In the genomic region with DNA sequence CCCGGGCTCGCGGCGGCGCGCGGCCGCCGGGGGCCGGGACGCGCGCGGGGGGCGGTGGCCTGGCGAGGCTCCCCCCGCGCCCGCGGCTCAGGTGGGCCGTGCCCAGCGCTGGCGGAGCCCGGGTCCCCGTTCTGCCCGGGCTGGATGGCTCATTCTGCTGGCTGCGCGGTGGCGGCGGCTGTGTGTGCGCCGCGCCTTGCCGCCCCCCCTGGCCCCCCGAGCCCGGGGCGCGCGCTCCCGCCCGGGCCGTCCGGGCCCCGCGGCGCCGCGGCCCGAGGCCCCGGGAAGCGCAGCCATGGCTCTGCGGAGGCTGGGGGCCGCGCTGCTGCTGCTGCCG, we compare ENCODE assay signal across 8 cellular contexts. TPM values are rescaled to one million over a fixed set of nuclear protein-coding genes. Genes with fewer than 3 reads are reported as not detected.
DNase-seq lines count a peak whose midpoint lies in the region; ATAC-seq and TF ChIP-seq lines count a peak whose summit lies in the region.

A gene (plus strand): TSS at position 152 of the 337 bp plus-strand sequence. CDS start 144 bp downstream, at position 296.

- intact Hi-C loops in thyroid gland (cut with DNase I) = no loop called here

- H3K9me3 ChIP-seq in HEK293 (ENCODE audit: control insufficient read depth, insufficient read depth, low read depth, low read length) = no peaks in the 10 kb centered on the region
- H3K9me3 ChIP-seq in thyroid gland = no peaks in the 10 kb centered on the region

- whole genome bisulfite sequencing in thyroid gland, 2 donors = 2% methylated on average over 10 of the region's 55 CpGs; no CpG with 5 or more reads in 1 of the 2 donors

- DNase-seq in T-cell = peak in 2 of 34 experiments; percentile 15
- no peak for DNase-seq in effector memory CD8-positive, alpha-beta T cell
- peak; percentile 37 for DNase-seq in midbrain (lab: John Stamatoyannopoulos, UW)
- peak; percentile 61 to 64 for DNase-seq in thyroid gland

- H3K36me3 ChIP-seq in HEK293 (ENCODE audit: control insufficient read depth in 2 of 2, insufficient read depth in 1 of 2, low read length in 2 of 2) = peaks cover 0 to 3% of the 10 kb centered on the region in 2 experiments; a peak in 1 of 3 replicates
- H3K36me3 ChIP-seq in thyroid gland = no peaks in the 10 kb centered on the region

- peak within 1 kb of the TSS; percentile 45 for H3K4me3 ChIP-seq in HEK293 (ENCODE audit: low read depth, low read length)
- peak within 1 kb of the TSS in 2 of 3 donors; percentile 39 to 54 for H3K4me3 ChIP-seq in thyroid gland (replicated peaks in 1 of 3)

- no peaks in the 10 kb centered on the region for H3K36me3 Mint-ChIP-seq in T-cell
- H3K36me3 Mint-ChIP-seq in effector memory CD8-positive, alpha-beta T cell (ENCODE audit: insufficient read depth) = no peaks in the 10 kb centered on the region

- H3K27ac ChIP-seq in C4-2B (peak within 1 kb of the TSS; percentile 40), HEK293 (ENCODE audit: extremely low read depth, low read depth, low read length) (peak within 1 kb of the TSS; percentile 90), thyroid gland (no peak within 1 kb of the TSS)

- no peaks in the 10 kb centered on the region for H3K9me3 Mint-ChIP-seq in T-cell
- H3K9me3 Mint-ChIP-seq in effector memory CD8-positive, alpha-beta T cell = no peaks in the 10 kb centered on the region

- peak within 1 kb of the TSS; percentile 65 to 76 (median 67) for H3K4me3 Mint-ChIP-seq in T-cell
- peak within 1 kb of the TSS; percentile 71 to 77 for H3K4me3 Mint-ChIP-seq in effector memory CD8-positive, alpha-beta T cell

- H3K4me1 ChIP-seq in HEK293 (ENCODE audit: control insufficient read depth, insufficient read depth, low read length) = peaks cover 2% of the 10 kb centered on the region; the same call in 1 of the 2 replicates
- peaks cover 4 to 14% of the 10 kb centered on the region in 2 donors for H3K4me1 ChIP-seq in thyroid gland

- H3K27ac Mint-ChIP-seq in T-cell = no peak within 1 kb of the TSS
- H3K27ac Mint-ChIP-seq in effector memory CD8-positive, alpha-beta T cell = no peak within 1 kb of the TSS

- H3K27me3 Mint-ChIP-seq in T-cell = peaks cover 57 to 64% of the 10 kb centered on the region in 2 donors
- peaks cover 62 to 77% of the 10 kb centered on the region in 2 donors for H3K27me3 Mint-ChIP-seq in effector memory CD8-positive, alpha-beta T cell

- ATAC-seq in T-cell (replicated peaks in 1 of 4) (peak; percentile 33 to 61 (median 49)), GM21737 (IDR thresholded peaks at IDR 0.05; ENCODE audit: unreplicated experiment) (no peak), GM21619 (IDR thresholded peaks at IDR 0.05; ENCODE audit: unreplicated experiment) (no peak)
- peak; percentile 55 for ATAC-seq in effector memory CD8-positive, alpha-beta T cell (replicated peaks)

- POLR2A ChIA-PET in HEK293 (lab: Yijun Ruan, JAX) = no interaction called here
- POLR2A ChIA-PET in T-cell (lab: Charles Lee) = no interaction called here

- peaks cover 0 to 16% (median 7%) of the 10 kb centered on the region in 3 donors for H3K4me1 Mint-ChIP-seq in T-cell
- H3K4me1 Mint-ChIP-seq in effector memory CD8-positive, alpha-beta T cell (ENCODE audit: low read depth in 2 of 2) = peaks cover 0 to 5% of the 10 kb centered on the region in 2 donors

- CTCF ChIA-PET in HEK293 (lab: Yijun Ruan, JAX) = no interaction called here
- CTCF ChIA-PET in T-cell (lab: Charles Lee) = no interaction called here

- peak in 1 of 2 donors; percentile 62 for TF ChIP-seq POLR2A in thyroid gland (IDR thresholded peaks at IDR 0.05)

- H3K27me3 ChIP-seq in thyroid gland = no peaks in the 10 kb centered on the region

- TF ChIP-seq CTCF in C4-2B (conservative IDR thresholded peaks at IDR 0.05) = no peak
- no peak for TF ChIP-seq CTCF in HEK293 (tag by site-specific recombination; IDR thresholded peaks at IDR 0.05)
- TF ChIP-seq CTCF in thyroid gland (IDR thresholded peaks at IDR 0.05) = no peak

TF ChIP-seq in HEK293, 187 proteins besides CTCF, POLR2A, EP300 and RAD21:
- TF ChIP-seq ZNF214 (tag by site-specific recombination; IDR thresholded peaks at IDR 0.05; ENCODE audit: borderline replicate concordance) = no peak

RNA-seq across cellular contexts. Expression of the gene that starts here (rescaled TPM):
- total RNA-seq in T-cell = under 1 TPM in 3 of 5 donors, not detected in 2; 0.06 to 0.20 (median 0.12) TPM
- total RNA-seq in thyroid gland = 10 to 100 TPM in 3 of 4 donors, 1 to 10 TPM in 1; 7.5 to 27.3 (median 23.8) TPM

Comparison
In these comparisons a context has a peak if more than half of its experiments do, and no peak if none do; other contexts are left out.
1. RNA of the gene that starts here (total RNA-seq): 7.5 to 27.3 TPM in thyroid gland; 0.06 to 0.20 TPM in T-cell; every median in the first group is over 4 times any median in the second.
2. Peak in ATAC-seq in T-cell; RNA of the gene not detected or under 1 TPM.
3. H3K27ac ChIP-seq: peak in C4-2B (single experiment) and HEK293 (single experiment); none in thyroid gland (0 of 3).
4. DNase-seq: peak in midbrain (single experiment) and thyroid gland (2 of 2); none in effector memory CD8-positive, alpha-beta T cell (0 of 3).